ENCODE assay signal across 8 cellular contexts in genomic region chr19:6772028-6772865, GRCh38. TPM values are rescaled to one million over a fixed set of nuclear protein-coding genes. Genes with fewer than 3 reads are reported as not detected.
DNase-seq lines count a peak whose midpoint lies in the region; ATAC-seq and TF ChIP-seq lines count a peak whose summit lies in the region.

Gene VAV1, plus strand, starts transcription at chr19:6772708. Its CDS starts 100 bp downstream, at chr19:6772808.

- CTCF ChIA-PET in A673 (lab: Charles Lee) (interaction anchor here (1.2 kb wide), 1 partner anchor 91 kb away, joined by 3 read pairs; no protein-coding TSS in a partner anchor), SK-N-SH (lab: Yijun Ruan, JAX) (no interaction called here)

- DNase-seq in A673 (ENCODE audit: low spot score), result peak; percentile 78
- DNase-seq in SK-N-SH, result peak; percentile 53
- DNase-seq in activated gamma-delta T cell (lab: John Stamatoyannopoulos, UW), result peak; percentile 73
- no peak for DNase-seq in left lobe of liver (ENCODE audit: low spot score)
- DNase-seq in stimulated activated CD8-positive, alpha-beta memory T cell treated with anti-CD3 and anti-CD28 coated beads, Interleukin-15, amount 100 ng/mL, for 4 hours (ENCODE audit: low read depth in 2 of 2), result peak; percentile 75 to 78
- DNase-seq in RKO (ENCODE audit: low spot score), result no peak
- DNase-seq in H4 (ENCODE audit: low spot score), result no peak

- H3F3A ChIP-seq in SK-N-SH (replicated peaks; ENCODE audit: insufficient read depth), result peaks cover 8% of the 10 kb centered on the region

- POLR2A ChIA-PET in A673 (lab: Charles Lee; ENCODE audit: low non-redundant PET) (interaction anchor here (0.5 to 0.7 kb wide), 3 partner anchors 9 to 232 kb away, joined by 3 to 10 read pairs (median 6); no protein-coding TSS in a partner anchor), SK-N-SH (lab: Yijun Ruan, JAX) (no interaction called here)

- peak; percentile 37; the same call in 1 of the 2 replicates for TF ChIP-seq CTCF in A673 (conservative IDR thresholded peaks at IDR 0.05; ENCODE audit: low read depth, low read length)
- TF ChIP-seq CTCF in SK-N-SH (IDR thresholded peaks at IDR 0.05), result no peak

- no peak within 1 kb of the TSS for H3K9ac ChIP-seq in SK-N-SH

- H3K27ac ChIP-seq in A673 (ENCODE audit: low read depth, low read length, poor library complexity, severe bottlenecking), result peak within 1 kb of the TSS; percentile 72
- no peak within 1 kb of the TSS for H3K27ac ChIP-seq in SK-N-SH (ENCODE audit: low read depth in 2 of 2, low read length in 1 of 2)

- TF ChIP-seq RAD21 in SK-N-SH (IDR thresholded peaks at IDR 0.05; ENCODE audit: low read length), result no peak

- no peak within 1 kb of the TSS for H3K4me2 ChIP-seq in SK-N-SH

- peaks cover 14% of the 10 kb centered on the region for H3K4me1 ChIP-seq in A673 (ENCODE audit: insufficient read depth, low read length, poor library complexity, severe bottlenecking)
- H3K4me1 ChIP-seq in SK-N-SH (ENCODE audit: control insufficient read depth in 1 of 2, insufficient read depth in 2 of 2, low read depth in 1 of 2, low read length in 1 of 2), result no peaks in the 10 kb centered on the region; a peak in 1 of 4 replicates

- H3K79me2 ChIP-seq in SK-N-SH (ENCODE audit: insufficient read depth), result no peaks in the 10 kb centered on the region

- H3K27me3 ChIP-seq in A673 (replicated peaks; ENCODE audit: insufficient read depth, low read depth, low read length, poor library complexity), result no peaks in the 10 kb centered on the region
- peaks cover 6% of the 10 kb centered on the region; the same call in 1 of the 2 replicates for H3K27me3 ChIP-seq in SK-N-SH (ENCODE audit: insufficient read depth)

- H4K20me1 ChIP-seq in SK-N-SH (ENCODE audit: insufficient read depth), result no peaks in the 10 kb centered on the region

- ATAC-seq in GM21723 (IDR thresholded peaks at IDR 0.05; ENCODE audit: unreplicated experiment), result peak; percentile 36
- peak; percentile 54 for ATAC-seq in left lobe of liver

- no TSS peak for BruUV-seq in A673 (replicated peaks; lab: Mats Ljungman, UMichigan)

- intact Hi-C loops in A673 (cut with micrococcal nuclease; ENCODE audit: unreplicated experiment), result no loop called here

- peak within 1 kb of the TSS; percentile 92 for H3K4me3 ChIP-seq in A673 (ENCODE audit: low read depth, low read length, poor library complexity, severe bottlenecking)
- no peak within 1 kb of the TSS for H3K4me3 ChIP-seq in SK-N-SH (ENCODE audit: low read depth in 2 of 2, low read length in 1 of 2)

- H3K9me3 ChIP-seq in A673 (ENCODE audit: low read depth, low read length, poor library complexity, severe bottlenecking), result no peaks in the 10 kb centered on the region
- H3K9me3 ChIP-seq in SK-N-SH, result no peaks in the 10 kb centered on the region

- H2AFZ ChIP-seq in SK-N-SH (ENCODE audit: low read depth), result no peak within 1 kb of the TSS

- no peaks in the 10 kb centered on the region for H3K9me2 ChIP-seq in SK-N-SH

- H3K36me3 ChIP-seq in A673 (ENCODE audit: insufficient read depth, low read length, poor library complexity, severe bottlenecking) (peaks cover 3% of the 10 kb centered on the region), SK-N-SH (replicated peaks in 1 of 2; ENCODE audit: control insufficient read depth in 1 of 2, insufficient read depth in 2 of 2, low read length in 1 of 2) (no peaks in the 10 kb centered on the region)

- no peak for TF ChIP-seq EP300 in SK-N-SH (IDR thresholded peaks at IDR 0.05; ENCODE audit: borderline replicate concordance in 1 of 2, low read depth in 1 of 2, low read length in 1 of 2)

- 34% methylated on average over 9 of the region's 25 CpGs for WGBS in SK-N-SH (ENCODE audit: low lambda C conversion rate)

TF ChIP-seq in SK-N-SH, 30 proteins besides CTCF, POLR2A, EP300 and RAD21:
- TF ChIP-seq MAX (IDR thresholded peaks at IDR 0.05; ENCODE audit: low read depth) (no peak), FOXM1 (IDR thresholded peaks at IDR 0.05; ENCODE audit: low read depth) (no peak), NFIC (IDR thresholded peaks at IDR 0.05; ENCODE audit: borderline replicate concordance) (no peak), SMC3 (IDR thresholded peaks at IDR 0.05; ENCODE audit: low read depth, low read length) (no peak), REST (IDR thresholded peaks at IDR 0.05; ENCODE audit: low read depth, low read length) (no peak), ZBTB33 (IDR thresholded peaks at IDR 0.05; ENCODE audit: borderline replicate concordance, low read depth) (no peak), GATA2 (CRISPR knock-in tag; IDR thresholded peaks at IDR 0.05) (no peak), MXI1 (IDR thresholded peaks at IDR 0.05; ENCODE audit: low read depth, low read length) (no peak), TAF1 (IDR thresholded peaks at IDR 0.05; ENCODE audit: borderline replicate concordance, low read depth, low read length) (no peak), YY1 (IDR thresholded peaks at IDR 0.05; ENCODE audit: low read depth) (no peak), FOXJ3 (CRISPR knock-in tag; IDR thresholded peaks at IDR 0.05) (no peak), GABPA (IDR thresholded peaks at IDR 0.05; ENCODE audit: low read depth) (no peak), NRF1 (IDR thresholded peaks at IDR 0.05; ENCODE audit: low read depth, low read length) (no peak), FOSL2 (IDR thresholded peaks at IDR 0.05; ENCODE audit: borderline replicate concordance, low read depth) (no peak), JUND (IDR thresholded peaks at IDR 0.05) (no peak), RCOR1 (IDR thresholded peaks at IDR 0.05; ENCODE audit: low read length) (no peak)

RNA-seq across cellular contexts. Expression of gene VAV1, which starts in this region (rescaled TPM):
- total RNA-seq in A673 (2021) (51.6 and 54.9 TPM in 2 replicates), left lobe of liver (3.1 TPM)
- polyA plus RNA-seq in SK-N-SH (2012; rRNA removed), result 0.02 TPM in 1 of 2 replicates, not detected in the other
- polyA plus RNA-seq in SK-N-SH (2012; cell fraction: cytosol; rRNA removed), result not detected in 2 replicates
- not detected in 2 replicates for polyA plus RNA-seq in SK-N-SH (2012; cell fraction: nucleus; rRNA removed)
- total RNA-seq in H4 (2014; rRNA removed; shearing (Covaris generic)), result 0.06 TPM in 1 of 2 replicates, not detected in the other

Comparison
In these comparisons a context has a peak if more than half of its experiments do, and no peak if none do; other contexts are left out.
1. RNA of gene VAV1 (total RNA-seq): 51.6 to 54.9 TPM in A673; 3.1 TPM in left lobe of liver (single experiment) and 0.06 TPM in H4; every median in the first group is over 10 times any median in the second.
2. Peak in DNase-seq in SK-N-SH; RNA of the gene not detected or under 1 TPM.
3. DNase-seq: peak in A673 (single experiment), activated gamma-delta T cell (single experiment) and stimulated activated CD8-positive, alpha-beta memory T cell treated with anti-CD3 and anti-CD28 coated beads, Interleukin-15, amount 100 ng/mL, for 4 hours (2 of 2); none in left lobe of liver (single experiment), RKO (single experiment) and H4 (single experiment).